14 cellular contexts compared by ENCODE assay signal in the genomic region with DNA sequence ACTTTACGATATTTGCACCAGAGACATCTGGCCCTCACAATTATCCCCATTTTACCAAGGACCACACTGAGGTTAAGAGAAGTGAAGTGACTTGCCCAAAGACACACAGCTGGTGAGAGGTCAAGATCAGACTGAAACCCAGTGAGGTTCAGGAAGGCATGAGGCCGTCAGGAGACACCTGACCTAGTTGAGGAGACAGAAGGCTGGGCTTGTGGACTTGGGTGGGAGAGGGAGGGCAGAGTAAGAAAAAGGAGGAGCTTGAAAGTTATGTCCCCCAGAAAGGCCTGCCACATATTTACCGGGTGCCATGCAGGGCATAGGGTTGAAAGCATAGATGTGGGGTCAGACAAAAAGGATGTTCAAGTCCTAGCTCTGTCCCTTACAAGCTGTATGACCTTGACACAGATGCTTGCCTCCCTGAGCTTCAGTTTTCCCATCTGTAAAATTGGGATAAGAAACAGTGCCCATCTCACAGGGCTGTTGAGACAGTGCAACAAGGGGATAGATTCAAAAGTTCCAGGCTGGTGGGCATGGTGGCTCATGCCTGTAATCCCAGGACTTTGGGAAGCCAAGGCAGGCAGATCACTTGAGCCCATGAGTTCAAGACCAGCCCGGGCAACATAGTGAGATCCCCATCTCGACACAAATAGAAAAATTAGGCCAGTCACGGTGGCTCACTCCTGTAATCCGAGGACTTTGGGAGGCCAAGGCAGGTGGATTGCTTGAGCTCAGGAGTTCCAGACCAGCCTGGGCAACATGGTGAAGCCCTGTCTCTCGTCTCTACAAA. TPM values are rescaled to one million over a fixed set of nuclear protein-coding genes. Genes with fewer than 3 reads are reported as not detected.
DNase-seq lines count a peak whose midpoint lies in the region; ATAC-seq, FAIRE-seq and TF ChIP-seq lines count a peak whose summit lies in the region.
"Had no signal": no experiment of that assay in that cellular context is flagged by ENCODE, and none has a peak within 500 bp of the region (broad histone marks: within the 10 kb centered on the region; RNA-seq: fewer than 3 reads in every experiment).

No MANE protein-coding gene starts in this region.

- peaks cover 0 to 4% (median 2%) of the 10 kb centered on the region in 7 donors for H3K9me3 Mint-ChIP-seq in CD14-positive monocyte
- no peaks in the 10 kb centered on the region for H3K9me3 Mint-ChIP-seq in activated T-helper 2 cell treated with anti-CD3 and anti-CD28 coated beads, Interferon-gamma antibody, Interleukin-2, Interleukin-4, amounts not matched to agents 10 μg/mL and 5 μg/mL and 100 μg/mL, durations not matched to agents 14 hours and 24 hours and 36 hours
- H3K9me3 Mint-ChIP-seq in naive B cell, result peaks cover 0 to 6% (median 0%) of the 10 kb centered on the region in 7 donors

- ATAC-seq in naive B cell (ENCODE audit: low read depth in 2 of 2) (no peak), GM21619 (IDR thresholded peaks at IDR 0.05; ENCODE audit: unreplicated experiment) (no peak), omental fat pad (ENCODE audit: low FRiP score) (no peak)

- TF ChIP-seq CTCF in CD14-positive monocyte (IDR thresholded peaks at IDR 0.05) (no peak), omental fat pad (IDR thresholded peaks at IDR 0.05) (no peak)

- H3K36me3 Mint-ChIP-seq in CD14-positive monocyte, result peaks cover 59 to 76% of the 10 kb centered on the region in 2 donors
- peaks cover 63% of the 10 kb centered on the region for H3K36me3 Mint-ChIP-seq in activated T-helper 2 cell treated with anti-CD3 and anti-CD28 coated beads, Interferon-gamma antibody, Interleukin-2, Interleukin-4, amounts not matched to agents 10 μg/mL and 5 μg/mL and 100 μg/mL, durations not matched to agents 14 hours and 24 hours and 36 hours (ENCODE audit: low read depth)
- H3K36me3 Mint-ChIP-seq in naive B cell, result peaks cover 5 to 8% of the 10 kb centered on the region in 2 donors

- DNase-seq in CD14-positive monocyte (ENCODE audit: low spot score), result no peak
- DNase-seq in GM18507 (ENCODE audit: extremely low spot score, insufficient read length, low read depth), result no peak
- no peak for DNase-seq in activated T-helper 2 cell treated with anti-CD3 and anti-CD28 coated beads, Interferon-gamma antibody, Interleukin-2, Interleukin-4, amounts not matched to agents 10 μg/mL and 5 μg/mL and 100 μg/mL, durations not matched to agents 14 hours and 24 hours and 36 hours (ENCODE audit: low spot score)
- DNase-seq in naive B cell, result no peak
- DNase-seq in COR-L47 (lab: John Stamatoyannopoulos, UW), result no peak
- DNase-seq in omental fat pad (ENCODE audit: low spot score), result no peak
- DNase-seq: BE2C, NCI-H1417, NCI-H226, nucleus accumbens, SHP77, uterus had no signal

- H3K27me3 Mint-ChIP-seq in CD14-positive monocyte (ENCODE audit: low read depth in 3 of 3) (no peaks in the 10 kb centered on the region), naive B cell (no peaks in the 10 kb centered on the region)
- no peaks in the 10 kb centered on the region for H3K27me3 Mint-ChIP-seq in activated T-helper 2 cell treated with anti-CD3 and anti-CD28 coated beads, Interferon-gamma antibody, Interleukin-2, Interleukin-4, amounts not matched to agents 10 μg/mL and 5 μg/mL and 100 μg/mL, durations not matched to agents 14 hours and 24 hours and 36 hours (ENCODE audit: low read depth)

- FAIRE-seq in GM18507 (lab: Jason Lieb, UNC), result peak; percentile 31
- FAIRE-seq: GM12891 had no signal

- H3K4me1 Mint-ChIP-seq in CD14-positive monocyte, result peaks cover 59% of the 10 kb centered on the region
- peaks cover 56% of the 10 kb centered on the region for H3K4me1 Mint-ChIP-seq in activated T-helper 2 cell treated with anti-CD3 and anti-CD28 coated beads, Interferon-gamma antibody, Interleukin-2, Interleukin-4, amounts not matched to agents 10 μg/mL and 5 μg/mL and 100 μg/mL, durations not matched to agents 14 hours and 24 hours and 36 hours (ENCODE audit: low read depth)
- peaks cover 46 to 73% (median 61%) of the 10 kb centered on the region in 3 donors for H3K4me1 Mint-ChIP-seq in naive B cell

- H3K27ac Mint-ChIP-seq in CD14-positive monocyte (peak overlapping the region; percentile 35 to 99 (median 67)), naive B cell (peak overlapping the region in 5 of 6 donors; percentile 50 to 90 (median 59))
- peak overlapping the region; percentile 76 for H3K27ac Mint-ChIP-seq in activated T-helper 2 cell treated with anti-CD3 and anti-CD28 coated beads, Interferon-gamma antibody, Interleukin-2, Interleukin-4, amounts not matched to agents 10 μg/mL and 5 μg/mL and 100 μg/mL, durations not matched to agents 14 hours and 24 hours and 36 hours

- H3K4me3 Mint-ChIP-seq in CD14-positive monocyte, result no peak overlapping the region
- H3K4me3 Mint-ChIP-seq in activated T-helper 2 cell treated with anti-CD3 and anti-CD28 coated beads, Interferon-gamma antibody, Interleukin-2, Interleukin-4, amounts not matched to agents 10 μg/mL and 5 μg/mL and 100 μg/mL, durations not matched to agents 14 hours and 24 hours and 36 hours (ENCODE audit: low read depth), result peak overlapping the region; percentile 52
- no peak overlapping the region for H3K4me3 Mint-ChIP-seq in naive B cell

- intact Hi-C loops in CD14-positive monocyte (cut with micrococcal nuclease), result loop anchor here (10.0 kb wide), 2 partner anchors 313 to 467 kb away; a partner anchor contains a TSS
- intact Hi-C loops in activated T-helper 2 cell treated with anti-CD3 and anti-CD28 coated beads, Interferon-gamma antibody, Interleukin-2, Interleukin-4, amounts not matched to agents 10 μg/mL and 5 μg/mL and 100 μg/mL, durations not matched to agents 14 hours and 24 hours and 36 hours (cut with micrococcal nuclease), result no loop called here

RNA-seq across cellular contexts. Expression of a gene that starts 6.4 kb away (rescaled TPM):
- 100 to 1,000 TPM; 247 to 349 TPM for polyA plus RNA-seq in CD14-positive monocyte
- 52.1 and 55.6 TPM in 2 replicates for total RNA-seq in activated T-helper 2 cell treated with anti-CD3 and anti-CD28 coated beads, Interferon-gamma antibody, Interleukin-2, Interleukin-4, amounts not matched to agents 10 μg/mL and 5 μg/mL and 100 μg/mL, durations not matched to agents 14 hours and 24 hours and 36 hours
- 10 to 100 TPM; 28.4 to 56.4 (median 36.0) TPM for polyA plus RNA-seq in naive B cell (ENCODE audit: low read depth in 6 of 6)
- total RNA-seq in omental fat pad, result 10 to 100 TPM; 12.4 to 45.6 (median 18.3) TPM

RNA-seq across cellular contexts. Expression of a gene that starts 29.4 kb away (rescaled TPM):
- under 1 TPM; 0.18 to 0.56 TPM for polyA plus RNA-seq in CD14-positive monocyte
- total RNA-seq in activated T-helper 2 cell treated with anti-CD3 and anti-CD28 coated beads, Interferon-gamma antibody, Interleukin-2, Interleukin-4, amounts not matched to agents 10 μg/mL and 5 μg/mL and 100 μg/mL, durations not matched to agents 14 hours and 24 hours and 36 hours, result not detected in 2 replicates
- not detected for polyA plus RNA-seq in naive B cell (ENCODE audit: low read depth in 6 of 6)
- total RNA-seq in omental fat pad, result 10 to 100 TPM in 2 of 4 donors, 1 to 10 TPM in 2; 3.1 to 28.8 (median 8.8) TPM
